Comparison of ENCODE assay signal across 20 cellular contexts in genomic region chr16:4933871-4934395, GRCh38. TPM values are rescaled to one million over a fixed set of nuclear protein-coding genes. Genes with fewer than 3 reads are reported as not detected.
"Had no signal": no experiment of that assay in that cellular context is flagged by ENCODE, and none has a peak within 500 bp of the region (broad histone marks: within the 10 kb centered on the region; RNA-seq: fewer than 3 reads in every experiment).

No MANE protein-coding gene starts in this region.

- H3K4me3 ChIP-seq: adrenal gland, cardiac muscle cell, lung, upper lobe of right lung had no signal

- H3K27ac ChIP-seq: adrenal gland, cardiac muscle cell, upper lobe of right lung, WERI-Rb-1 had no signal

- H3K9me3 ChIP-seq: adrenal gland, esophagus muscularis mucosa, upper lobe of right lung had no signal

- DNase-seq: activated CD4-positive, alpha-beta T cell treated with anti-CD3 and anti-CD28 coated beads for 36 hours; activated CD4-positive, alpha-beta T cell treated with anti-CD3 and anti-CD28 coated beads, Interleukin-2, amount 50 U/mL, for 48 hours; activated gamma-delta T cell; adrenal gland; effector memory CD4-positive, alpha-beta T cell; islet precursor cell; left colon; nephron progenitor cell; occipital lobe; retina; stimulated activated CD4-positive, alpha-beta T cell treated with anti-CD3 and anti-CD28 coated beads, Interleukin-2, amount 100 ng/mL, for 24 hours; stimulated activated naive CD8-positive, alpha-beta T cell treated with anti-CD3 and anti-CD28 coated beads, Interleukin-15, Interleukin-2, amounts not matched to agents 100 U/mL and 50 U/mL, for 24 hours; SW 1271; T-helper 2 cell; upper lobe of right lung; WERI-Rb-1 had no signal

- H3K27me3 ChIP-seq: adrenal gland, cardiac muscle cell had no signal

- ATAC-seq: activated CD4-positive, alpha-beta T cell treated with anti-CD3 and anti-CD28 coated beads for 36 hours; left colon; stimulated activated naive CD8-positive, alpha-beta T cell treated with anti-CD3 and anti-CD28 coated beads, Interleukin-15, Interleukin-2, amounts not matched to agents 100 U/mL and 50 U/mL, for 24 hours; upper lobe of right lung had no signal

- H3K36me3 ChIP-seq: adrenal gland, cardiac muscle cell, esophagus muscularis mucosa, upper lobe of right lung, WERI-Rb-1 had no signal

RNA-seq across cellular contexts. Expression of gene PPL, which starts 3.0 kb away (rescaled TPM):
- total RNA-seq: activated CD4-positive, alpha-beta T cell treated with anti-CD3 and anti-CD28 coated beads for 36 hours had no signal

RNA-seq across cellular contexts. Expression of gene SEC14L5, which starts 24.2 kb away (rescaled TPM):
- total RNA-seq: chondrocyte had no signal
- polyA plus RNA-seq: cardiac muscle cell had no signal
